Comparison of ENCODE assay signal across 28 cellular contexts in the genomic region with DNA sequence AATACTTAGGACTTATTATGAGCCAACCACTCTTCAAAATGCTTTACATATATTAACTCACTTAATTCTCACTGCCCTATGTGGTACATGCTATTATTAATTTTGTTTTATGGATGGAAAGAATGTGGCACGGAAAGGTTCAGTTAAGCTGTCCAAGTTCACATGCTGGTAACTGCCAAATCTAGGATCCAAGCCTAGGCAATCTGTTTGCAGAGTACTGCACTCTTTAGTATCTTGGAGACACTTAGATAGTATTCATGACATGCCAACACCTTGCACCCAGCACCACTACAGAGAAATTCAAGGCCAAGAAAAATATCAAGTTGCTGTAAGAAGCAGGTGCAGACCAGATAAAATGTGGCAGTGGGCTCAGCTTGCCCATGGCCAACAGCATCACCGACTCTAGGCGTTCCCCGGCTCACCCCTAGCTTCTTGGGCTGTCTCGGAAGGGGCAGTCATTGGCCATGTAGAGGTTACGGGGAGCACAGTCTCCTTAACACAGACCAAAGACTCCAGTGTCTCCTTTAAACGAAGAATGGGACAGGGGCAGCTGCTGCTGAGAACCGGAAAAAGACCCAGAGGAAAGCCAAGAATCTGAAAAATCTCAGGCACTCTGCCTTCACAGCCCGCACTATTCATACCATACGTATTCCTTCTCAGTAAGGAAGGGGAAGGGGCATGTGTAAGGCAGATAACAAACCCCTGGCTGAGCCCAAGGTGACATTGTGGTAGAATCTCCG. TPM values are rescaled to one million over a fixed set of nuclear protein-coding genes. Genes with fewer than 3 reads are reported as not detected.
A peak's percentile ranks its signal among the peaks of the same experiment; 100 is the strongest.
DNase-seq lines count a peak whose midpoint lies in the region; ATAC-seq and TF ChIP-seq lines count a peak whose summit lies in the region.
"Had no signal": no experiment of that assay in that cellular context is flagged by ENCODE, and none has a peak within 500 bp of the region (broad histone marks: within the 10 kb centered on the region; RNA-seq: fewer than 3 reads in every experiment).

No MANE protein-coding gene starts in this region.

- peak; percentile 97 for ATAC-seq in left ventricle myocardium superior
- no peak for ATAC-seq in GM18519 (IDR thresholded peaks at IDR 0.05; ENCODE audit: low FRiP score, unreplicated experiment)
- ATAC-seq: activated naive CD8-positive, alpha-beta T cell treated with anti-CD3 and anti-CD28 coated beads, Interleukin-2, amount 50 U/mL, for 24 hours; foreskin keratinocyte; HCT116; naive thymus-derived CD8-positive, alpha-beta T cell; right lobe of liver had no signal

- H3F3A ChIP-seq in neural progenitor cell (ENCODE audit: low read depth), result no peaks in the 10 kb centered on the region

- DNase-seq in GM03348 (ENCODE audit: low spot score) (peak; percentile 11), brain microvascular endothelial cell (peak; percentile 48), left ventricle myocardium superior (no peak), neural progenitor cell (ENCODE audit: low spot score) (peak; percentile 18), DMS79 treated with DMSO at 0.1 percent for 48 hours (lab: John Stamatoyannopoulos, UW) (no peak), HT-29 (ENCODE audit: low spot score) (no peak), glutamatergic neuron (no peak)
- DNase-seq: activated CD4-positive, alpha-beta T cell treated with anti-CD3 and anti-CD28 coated beads, Interleukin-2, amount 50 U/mL, for 4 hours; activated effector memory CD4-positive, alpha-beta T cell treated with anti-CD3 and anti-CD28 coated beads, Interleukin-2, amount 50 U/mL, for 16 hours; activated naive CD8-positive, alpha-beta T cell treated with anti-CD3 and anti-CD28 coated beads, Interleukin-2, amount 50 U/mL, for 24 hours; central memory CD4-positive, alpha-beta T cell; dorsolateral prefrontal cortex; foreskin keratinocyte; GDM1; hypothalamus; mesenchymal stem cell; MV-4-11; naive thymus-derived CD8-positive, alpha-beta T cell; NCI-H1694; NCI-H2171; NCI-H524 treated with DMSO at 0.1 percent for 48 hours; ovary; right lobe of liver had no signal

- H3K36me3 ChIP-seq in brain microvascular endothelial cell (replicated peaks), result no peaks in the 10 kb centered on the region
- no peaks in the 10 kb centered on the region for H3K36me3 ChIP-seq in neural progenitor cell
- H3K36me3 ChIP-seq: ovary, right lobe of liver had no signal

- H3K27ac ChIP-seq in brain microvascular endothelial cell (no peak overlapping the region), neural progenitor cell (no peak overlapping the region)
- H3K27ac ChIP-seq: dorsolateral prefrontal cortex, epithelial cell of prostate, foreskin keratinocyte, KMS-11, ovary, right lobe of liver, RWPE1 had no signal

- no peak overlapping the region for H3K4me3 Mint-ChIP-seq in neural progenitor cell
- no peak overlapping the region for H3K4me3 Mint-ChIP-seq in glutamatergic neuron (ENCODE audit: unreplicated experiment)
- H3K4me3 Mint-ChIP-seq: activated naive CD8-positive, alpha-beta T cell treated with anti-CD3 and anti-CD28 coated beads, Interleukin-2, amount 50 U/mL, for 24 hours; naive thymus-derived CD8-positive, alpha-beta T cell had no signal

- H3K9me3 Mint-ChIP-seq in neural progenitor cell, result peaks cover 6% of the 10 kb centered on the region
- peaks cover 4% of the 10 kb centered on the region for H3K9me3 Mint-ChIP-seq in glutamatergic neuron (ENCODE audit: unreplicated experiment)
- H3K9me3 Mint-ChIP-seq: activated naive CD8-positive, alpha-beta T cell treated with anti-CD3 and anti-CD28 coated beads, Interleukin-2, amount 50 U/mL, for 24 hours; naive thymus-derived CD8-positive, alpha-beta T cell had no signal

- H3K27me3 Mint-ChIP-seq in neural progenitor cell (ENCODE audit: insufficient read depth, low read depth), result peaks cover 4% of the 10 kb centered on the region
- peaks cover 2% of the 10 kb centered on the region for H3K27me3 Mint-ChIP-seq in glutamatergic neuron (ENCODE audit: unreplicated experiment)
- H3K27me3 Mint-ChIP-seq: activated naive CD8-positive, alpha-beta T cell treated with anti-CD3 and anti-CD28 coated beads, Interleukin-2, amount 50 U/mL, for 24 hours; naive thymus-derived CD8-positive, alpha-beta T cell had no signal

- TF ChIP-seq CTCF in brain microvascular endothelial cell (IDR thresholded peaks at IDR 0.05; ENCODE audit: low read depth, low read length, missing control alignments) (no peak), neural progenitor cell (IDR thresholded peaks at IDR 0.05) (no peak), glutamatergic neuron (IDR thresholded peaks at IDR 0.05; ENCODE audit: partially characterized antibody, unreplicated experiment) (no peak)

- H3K79me2 ChIP-seq in neural progenitor cell (ENCODE audit: low read depth), result no peaks in the 10 kb centered on the region

- no peaks in the 10 kb centered on the region for H3K27me3 ChIP-seq in brain microvascular endothelial cell (replicated peaks)
- no peaks in the 10 kb centered on the region for H3K27me3 ChIP-seq in neural progenitor cell
- H3K27me3 ChIP-seq: dorsolateral prefrontal cortex, foreskin keratinocyte, ovary, right lobe of liver had no signal

- peak overlapping the region; percentile 23 for H2AFZ ChIP-seq in neural progenitor cell (replicated peaks)

- no peak overlapping the region for H3K9ac ChIP-seq in neural progenitor cell
- H3K9ac ChIP-seq: KMS-11 had no signal

- H3K4me2 ChIP-seq in neural progenitor cell, result no peak overlapping the region
- H3K4me2 ChIP-seq: KMS-11 had no signal

- in situ Hi-C loops in brain microvascular endothelial cell (cut with HindIII; ENCODE audit: low pct_ligation_motif_present, low sequenced_read_pairs), result no loop called here

- no peaks in the 10 kb centered on the region for H3K36me3 Mint-ChIP-seq in neural progenitor cell
- no peaks in the 10 kb centered on the region for H3K36me3 Mint-ChIP-seq in glutamatergic neuron (ENCODE audit: unreplicated experiment)
- H3K36me3 Mint-ChIP-seq: naive thymus-derived CD8-positive, alpha-beta T cell had no signal

- no peak overlapping the region for H3K4me3 ChIP-seq in brain microvascular endothelial cell (ENCODE audit: low read depth, low read length)
- no peak overlapping the region for H3K4me3 ChIP-seq in neural progenitor cell
- H3K4me3 ChIP-seq: dorsolateral prefrontal cortex, ovary, right lobe of liver had no signal

- H4K20me1 ChIP-seq in neural progenitor cell (ENCODE audit: low read depth), result no peaks in the 10 kb centered on the region

- no peaks in the 10 kb centered on the region for H3K9me3 ChIP-seq in neural progenitor cell (ENCODE audit: low read depth)
- H3K9me3 ChIP-seq: ovary, right lobe of liver had no signal

- no peaks in the 10 kb centered on the region for H3K4me1 ChIP-seq in neural progenitor cell
- H3K4me1 ChIP-seq: foreskin keratinocyte, right lobe of liver had no signal

- H3K27ac Mint-ChIP-seq in neural progenitor cell (no peak overlapping the region), glutamatergic neuron (ENCODE audit: unreplicated experiment) (no peak overlapping the region)
- H3K27ac Mint-ChIP-seq: activated naive CD8-positive, alpha-beta T cell treated with anti-CD3 and anti-CD28 coated beads, Interleukin-2, amount 50 U/mL, for 24 hours; naive thymus-derived CD8-positive, alpha-beta T cell had no signal

- intact Hi-C loops in left ventricle myocardium superior (cut with micrococcal nuclease), result no loop called here

- H3K4me1 Mint-ChIP-seq in neural progenitor cell (no peaks in the 10 kb centered on the region), glutamatergic neuron (ENCODE audit: low read depth, unreplicated experiment) (peaks cover 5% of the 10 kb centered on the region)
- H3K4me1 Mint-ChIP-seq: activated naive CD8-positive, alpha-beta T cell treated with anti-CD3 and anti-CD28 coated beads, Interleukin-2, amount 50 U/mL, for 24 hours had no signal

RNA-seq across cellular contexts. Expression of a gene that starts 25.6 kb away (rescaled TPM):
- total RNA-seq in left ventricle myocardium superior, result 3.4 TPM
- 4.4 and 10.2 TPM in 2 replicates for total RNA-seq in neural progenitor cell (ENCODE audit: low replicate concordance)
- 1.7 and 2.1 TPM in 2 replicates for total RNA-seq in HT-29 (2014; rRNA removed; shearing (Covaris generic))
- 1.5 TPM for total RNA-seq in glutamatergic neuron (ENCODE audit: unreplicated experiment)

RNA-seq across cellular contexts. Expression of a gene that starts 50.1 kb away (rescaled TPM):
- 31.4 TPM for total RNA-seq in left ventricle myocardium superior
- 46.4 and 51.5 TPM in 2 replicates for total RNA-seq in neural progenitor cell (ENCODE audit: low replicate concordance)
- total RNA-seq in HT-29 (2014; rRNA removed; shearing (Covaris generic)), result 27.7 and 28.0 TPM in 2 replicates
- 41.0 TPM for total RNA-seq in glutamatergic neuron (ENCODE audit: unreplicated experiment)

Comparison
In these comparisons a context has a peak if more than half of its experiments do, and no peak if none do; other contexts are left out.
1. DNase-seq: peak in GM03348 (single experiment), brain microvascular endothelial cell (single experiment) and neural progenitor cell (single experiment); none in left ventricle myocardium superior (single experiment), DMS79 treated with DMSO at 0.1 percent for 48 hours (single experiment), HT-29 (single experiment) and glutamatergic neuron (single experiment).